Comparison of ENCODE assay signal across 31 cellular contexts in the genomic region with DNA sequence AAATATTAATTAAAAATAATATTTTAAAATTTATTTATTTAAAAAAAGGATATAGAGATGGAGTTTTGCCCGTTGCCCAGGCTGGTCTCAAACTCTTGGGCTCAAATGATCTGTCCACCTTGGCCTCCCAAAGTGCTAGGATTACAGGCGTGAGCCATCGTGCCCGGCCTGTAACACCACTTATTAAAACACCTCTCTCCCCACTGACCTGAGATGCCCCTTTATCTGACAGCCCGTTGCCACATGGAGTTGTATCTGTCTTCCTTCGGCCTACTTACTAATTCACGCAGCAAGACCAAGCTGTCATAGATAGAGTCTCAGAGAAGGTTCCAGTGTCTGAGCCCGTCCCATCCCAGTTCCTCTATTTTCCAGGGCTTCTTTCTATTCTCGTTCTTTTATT. TPM values are rescaled to one million over a fixed set of nuclear protein-coding genes. Genes with fewer than 3 reads are reported as not detected.
"Had no signal": no experiment of that assay in that cellular context is flagged by ENCODE, and none has a peak within 500 bp of the region (broad histone marks: within the 10 kb centered on the region; RNA-seq: fewer than 3 reads in every experiment).

No MANE protein-coding gene starts in this region.

- ATAC-seq: activated naive CD4-positive, alpha-beta T cell treated with anti-CD3 and anti-CD28 coated beads, Interleukin-2, amount 50 U/mL, for 72 hours; activated T-cell treated with anti-CD3 and anti-CD28 coated beads, Interleukin-2, amount 50 U/mL, for 72 hours; esophagus mucosa; foreskin keratinocyte; gastrocnemius medialis; heart right ventricle; T-helper 17 cell had no signal

- H3K27ac Mint-ChIP-seq: activated CD4-positive, alpha-beta memory T cell treated with anti-CD3 and anti-CD28 coated beads, Interleukin-2, amount 10 ng/mL, durations not matched to agents 7 days and 5 days; activated CD4-positive, alpha-beta T cell treated with anti-CD3 and anti-CD28 coated beads, Interleukin-2, amount 10 ng/mL, durations not matched to agents 7 days and 5 days; activated naive CD4-positive, alpha-beta T cell treated with anti-CD3 and anti-CD28 coated beads, Interleukin-2, amount 10 ng/mL, durations not matched to agents 7 days and 5 days; activated naive CD4-positive, alpha-beta T cell treated with anti-CD3 and anti-CD28 coated beads, Interleukin-2, amount 50 U/mL, for 72 hours; activated naive CD8-positive, alpha-beta T cell treated with anti-CD3 and anti-CD28 coated beads, Interleukin-2, amount 10 ng/mL, durations not matched to agents 7 days and 5 days; activated T-cell treated with anti-CD3 and anti-CD28 coated beads, Interleukin-2, amount 50 U/mL, for 24 hours; activated T-cell treated with anti-CD3 and anti-CD28 coated beads, Interleukin-2, amount 50 U/mL, for 72 hours; brain; T-helper 17 cell; T-helper 2 cell treated with Interferon-gamma antibody and Interleukin-4, amounts not matched to agents 5 μg/mL and 100 μg/mL, for 36 hours had no signal

- H3K9me3 Mint-ChIP-seq: activated CD4-positive, alpha-beta memory T cell treated with anti-CD3 and anti-CD28 coated beads, Interleukin-2, amount 10 ng/mL, durations not matched to agents 7 days and 5 days; activated CD4-positive, alpha-beta T cell treated with anti-CD3 and anti-CD28 coated beads, Interleukin-2, amount 10 ng/mL, durations not matched to agents 7 days and 5 days; activated naive CD4-positive, alpha-beta T cell treated with anti-CD3 and anti-CD28 coated beads, Interleukin-2, amount 10 ng/mL, durations not matched to agents 7 days and 5 days; activated naive CD4-positive, alpha-beta T cell treated with anti-CD3 and anti-CD28 coated beads, Interleukin-2, amount 50 U/mL, for 72 hours; activated naive CD8-positive, alpha-beta T cell treated with anti-CD3 and anti-CD28 coated beads, Interleukin-2, amount 10 ng/mL, durations not matched to agents 7 days and 5 days; activated T-cell treated with anti-CD3 and anti-CD28 coated beads, Interleukin-2, amount 50 U/mL, for 24 hours; activated T-cell treated with anti-CD3 and anti-CD28 coated beads, Interleukin-2, amount 50 U/mL, for 72 hours; central memory CD8-positive, alpha-beta T cell; T-helper 2 cell treated with Interferon-gamma antibody and Interleukin-4, amounts not matched to agents 5 μg/mL and 100 μg/mL, for 36 hours had no signal

- H3K4me1 Mint-ChIP-seq: activated CD4-positive, alpha-beta memory T cell treated with anti-CD3 and anti-CD28 coated beads, Interleukin-2, amount 10 ng/mL, durations not matched to agents 7 days and 5 days; activated CD4-positive, alpha-beta T cell treated with anti-CD3 and anti-CD28 coated beads, Interleukin-2, amount 10 ng/mL, durations not matched to agents 7 days and 5 days; activated naive CD4-positive, alpha-beta T cell treated with anti-CD3 and anti-CD28 coated beads, Interleukin-2, amount 10 ng/mL, durations not matched to agents 7 days and 5 days; activated naive CD8-positive, alpha-beta T cell treated with anti-CD3 and anti-CD28 coated beads, Interleukin-2, amount 10 ng/mL, durations not matched to agents 7 days and 5 days; central memory CD8-positive, alpha-beta T cell had no signal

- H3K4me3 Mint-ChIP-seq: activated CD4-positive, alpha-beta memory T cell treated with anti-CD3 and anti-CD28 coated beads, Interleukin-2, amount 10 ng/mL, durations not matched to agents 7 days and 5 days; activated CD4-positive, alpha-beta T cell treated with anti-CD3 and anti-CD28 coated beads, Interleukin-2, amount 10 ng/mL, durations not matched to agents 7 days and 5 days; activated naive CD4-positive, alpha-beta T cell treated with anti-CD3 and anti-CD28 coated beads, Interleukin-2, amount 10 ng/mL, durations not matched to agents 7 days and 5 days; activated naive CD8-positive, alpha-beta T cell treated with anti-CD3 and anti-CD28 coated beads, Interleukin-2, amount 10 ng/mL, durations not matched to agents 7 days and 5 days; activated T-cell treated with anti-CD3 and anti-CD28 coated beads, Interleukin-2, amount 50 U/mL, for 24 hours; activated T-cell treated with anti-CD3 and anti-CD28 coated beads, Interleukin-2, amount 50 U/mL, for 72 hours; brain; central memory CD8-positive, alpha-beta T cell; T-helper 17 cell; T-helper 2 cell treated with Interferon-gamma antibody and Interleukin-4, amounts not matched to agents 5 μg/mL and 100 μg/mL, for 36 hours had no signal

- DNase-seq: activated CD4-positive, alpha-beta memory T cell treated with anti-CD3 and anti-CD28 coated beads, Interleukin-2, amount 10 ng/mL, durations not matched to agents 7 days and 5 days; activated CD4-positive, alpha-beta T cell treated with anti-CD3 and anti-CD28 coated beads for 1 hour; activated CD4-positive, alpha-beta T cell treated with anti-CD3 and anti-CD28 coated beads for 4 hours; activated CD4-positive, alpha-beta T cell treated with anti-CD3 and anti-CD28 coated beads, Interleukin-2, amount 10 ng/mL, durations not matched to agents 7 days and 5 days; activated CD4-positive, alpha-beta T cell treated with anti-CD3 and anti-CD28 coated beads, Interleukin-2, amount 50 U/mL, for 4 hours; activated CD8-positive, alpha-beta memory T cell treated with anti-CD3 and anti-CD28 coated beads, Interleukin-2, amount 50 U/mL, for 48 hours; activated gamma-delta T cell; activated naive CD4-positive, alpha-beta T cell; activated naive CD4-positive, alpha-beta T cell treated with anti-CD3 and anti-CD28 coated beads, Interleukin-2, amount 10 ng/mL, durations not matched to agents 7 days and 5 days; activated naive CD8-positive, alpha-beta T cell treated with anti-CD3 and anti-CD28 coated beads, Interleukin-2, amount 10 ng/mL, durations not matched to agents 7 days and 5 days; activated T-cell treated with anti-CD3 and anti-CD28 coated beads for 4 hours; activated T-cell treated with anti-CD3 and anti-CD28 coated beads, Interleukin-2, amount 50 U/mL, for 24 hours; activated T-cell treated with anti-CD3 and anti-CD28 coated beads, Interleukin-2, amount 50 U/mL, for 72 hours; cortex of kidney; dermis blood vessel endothelial cell; effector CD8-positive, alpha-beta T cell; foreskin keratinocyte; gastrocnemius medialis; heart right ventricle; SW 1271; T-helper 1 cell; T-helper 17 cell; T1000 had no signal

- H3K36me3 Mint-ChIP-seq: activated naive CD4-positive, alpha-beta T cell treated with anti-CD3 and anti-CD28 coated beads, Interleukin-2, amount 10 ng/mL, durations not matched to agents 7 days and 5 days; activated naive CD4-positive, alpha-beta T cell treated with anti-CD3 and anti-CD28 coated beads, Interleukin-2, amount 50 U/mL, for 72 hours; activated naive CD8-positive, alpha-beta T cell treated with anti-CD3 and anti-CD28 coated beads, Interleukin-2, amount 10 ng/mL, durations not matched to agents 7 days and 5 days; brain had no signal

- H3K27me3 Mint-ChIP-seq: activated CD4-positive, alpha-beta T cell treated with anti-CD3 and anti-CD28 coated beads, Interleukin-2, amount 10 ng/mL, durations not matched to agents 7 days and 5 days had no signal

RNA-seq across cellular contexts. Expression of a gene that starts 30.7 kb away (rescaled TPM):
- total RNA-seq: activated CD4-positive, alpha-beta memory T cell treated with anti-CD3 and anti-CD28 coated beads, Interleukin-2, amount 10 ng/mL, durations not matched to agents 7 days and 5 days; activated CD4-positive, alpha-beta T cell treated with anti-CD3 and anti-CD28 coated beads, Interleukin-2, amount 10 ng/mL, durations not matched to agents 7 days and 5 days; activated naive CD4-positive, alpha-beta T cell treated with anti-CD3 and anti-CD28 coated beads, Interleukin-2, amount 50 U/mL, for 72 hours; activated naive CD8-positive, alpha-beta T cell treated with anti-CD3 and anti-CD28 coated beads, Interleukin-2, amount 10 ng/mL, durations not matched to agents 7 days and 5 days; ascending aorta; dermis blood vessel endothelial cell; endothelial cell of umbilical vein; esophagus mucosa; foreskin keratinocyte; T-helper 17 cell had no signal

RNA-seq across cellular contexts. Expression of a gene that starts 50.8 kb away (rescaled TPM):
- total RNA-seq: activated CD4-positive, alpha-beta memory T cell treated with anti-CD3 and anti-CD28 coated beads, Interleukin-2, amount 10 ng/mL, durations not matched to agents 7 days and 5 days; activated CD4-positive, alpha-beta T cell treated with anti-CD3 and anti-CD28 coated beads, Interleukin-2, amount 10 ng/mL, durations not matched to agents 7 days and 5 days; activated naive CD4-positive, alpha-beta T cell treated with anti-CD3 and anti-CD28 coated beads, Interleukin-2, amount 50 U/mL, for 72 hours; activated naive CD8-positive, alpha-beta T cell treated with anti-CD3 and anti-CD28 coated beads, Interleukin-2, amount 10 ng/mL, durations not matched to agents 7 days and 5 days; ascending aorta; cerebellum; dermis blood vessel endothelial cell; endothelial cell of umbilical vein; esophagus mucosa; foreskin keratinocyte; T-helper 17 cell had no signal
